10 cellular contexts compared by ENCODE assay signal in genomic region chr17:75090871-75091854, GRCh38. TPM values are rescaled to one million over a fixed set of nuclear protein-coding genes. Genes with fewer than 3 reads are reported as not detected.
DNase-seq lines count a peak whose midpoint lies in the region; ATAC-seq and TF ChIP-seq lines count a peak whose summit lies in the region.
"Had no signal": no experiment of that assay in that cellular context is flagged by ENCODE, and none has a peak within 500 bp of the region (broad histone marks: within the 10 kb centered on the region; RNA-seq: fewer than 3 reads in every experiment).

No MANE protein-coding gene starts in this region.

- no peaks in the 10 kb centered on the region for H3K9me3 Mint-ChIP-seq in CD4-positive, alpha-beta T cell
- no peaks in the 10 kb centered on the region for H3K9me3 Mint-ChIP-seq in activated CD8-positive, alpha-beta memory T cell treated with anti-CD3 and anti-CD28 coated beads, Interleukin-2, amount 10 ng/mL, durations not matched to agents 7 days and 5 days (ENCODE audit: low read depth)

- H3K27me3 ChIP-seq in CD4-positive, alpha-beta T cell (ENCODE audit: control insufficient read depth, insufficient read depth, low read length), result no peaks in the 10 kb centered on the region
- H3K27me3 ChIP-seq in mesenchymal stem cell (ENCODE audit: control insufficient read depth in 1 of 2, insufficient read depth in 1 of 2, low read length in 2 of 2), result no peaks in the 10 kb centered on the region

- WGBS in mesenchymal stem cell, result 74% methylated on average over 19 of the region's 19 CpGs

- H2AFZ ChIP-seq in mesenchymal stem cell (ENCODE audit: low read depth, low read length), result no peak overlapping the region

- no peak overlapping the region for H3K4me2 ChIP-seq in mesenchymal stem cell (ENCODE audit: low read length, poor library complexity, severe bottlenecking)

- H4K8ac ChIP-seq in mesenchymal stem cell (ENCODE audit: low read length), result peak overlapping the region; percentile 66

- H3K14ac ChIP-seq in mesenchymal stem cell (ENCODE audit: low read length in 2 of 2), result peak overlapping the region in 1 of 2 experiments; percentile 89

- H3K79me1 ChIP-seq in mesenchymal stem cell (replicated peaks; ENCODE audit: low read length, poor library complexity, severe bottlenecking), result peaks cover 11% of the 10 kb centered on the region

- DNase-seq in CD4-positive, alpha-beta T cell, result no peak
- peak; percentile 46 for DNase-seq in amniotic epithelial cell (ENCODE audit: low read depth)
- no peak for DNase-seq in mesenchymal stem cell
- DNase-seq in stimulated activated CD4-positive, alpha-beta T cell treated with anti-CD3 and anti-CD28 coated beads, Interleukin-1b, Interleukin-23, amount 100 ng/mL, for 48 hours, result no peak
- no peak for DNase-seq in activated CD8-positive, alpha-beta memory T cell treated with anti-CD3 and anti-CD28 coated beads, Interleukin-2, amount 10 ng/mL, durations not matched to agents 7 days and 5 days
- DNase-seq in NCI-H446 treated with DMSO at 0.1 percent for 48 hours (lab: John Stamatoyannopoulos, UW), result no peak
- DNase-seq: NCI-H446; stimulated activated naive CD8-positive, alpha-beta T cell treated with anti-CD3 and anti-CD28 coated beads, Interleukin-15, Interleukin-2, amounts not matched to agents 100 U/mL and 50 U/mL, for 24 hours had no signal

- peak overlapping the region; percentile 57 to 59 for H3K18ac ChIP-seq in mesenchymal stem cell (ENCODE audit: low read depth in 1 of 2, low read length in 2 of 2)

- no peaks in the 10 kb centered on the region for H3K9me3 ChIP-seq in CD4-positive, alpha-beta T cell (ENCODE audit: control insufficient read depth, low read length)
- H3K9me3 ChIP-seq in mesenchymal stem cell (ENCODE audit: control insufficient read depth, low read length), result no peaks in the 10 kb centered on the region

- H3K9ac ChIP-seq in mesenchymal stem cell (ENCODE audit: low read length), result peak overlapping the region; percentile 36

- no peaks in the 10 kb centered on the region for H3K36me3 Mint-ChIP-seq in CD4-positive, alpha-beta T cell (ENCODE audit: low read depth)
- no peaks in the 10 kb centered on the region for H3K36me3 Mint-ChIP-seq in activated CD8-positive, alpha-beta memory T cell treated with anti-CD3 and anti-CD28 coated beads, Interleukin-2, amount 10 ng/mL, durations not matched to agents 7 days and 5 days

- H3K23ac ChIP-seq in mesenchymal stem cell (ENCODE audit: low read length in 2 of 2), result no peak overlapping the region

- no peaks in the 10 kb centered on the region for H3K27me3 Mint-ChIP-seq in CD4-positive, alpha-beta T cell
- no peaks in the 10 kb centered on the region for H3K27me3 Mint-ChIP-seq in activated CD8-positive, alpha-beta memory T cell treated with anti-CD3 and anti-CD28 coated beads, Interleukin-2, amount 10 ng/mL, durations not matched to agents 7 days and 5 days

- H3K4me3 Mint-ChIP-seq in CD4-positive, alpha-beta T cell, result no peak overlapping the region
- H3K4me3 Mint-ChIP-seq in activated CD8-positive, alpha-beta memory T cell treated with anti-CD3 and anti-CD28 coated beads, Interleukin-2, amount 10 ng/mL, durations not matched to agents 7 days and 5 days, result no peak overlapping the region

- intact Hi-C loops in CD4-positive, alpha-beta T cell (cut with DNase I, micrococcal nuclease), result no loop called here

- H2BK5ac ChIP-seq in mesenchymal stem cell (ENCODE audit: low read depth, low read length, poor library complexity, severe bottlenecking), result no peak overlapping the region

- H3K4me1 Mint-ChIP-seq in CD4-positive, alpha-beta T cell (ENCODE audit: low read depth), result peaks cover 48% of the 10 kb centered on the region
- H3K4me1 Mint-ChIP-seq in activated CD8-positive, alpha-beta memory T cell treated with anti-CD3 and anti-CD28 coated beads, Interleukin-2, amount 10 ng/mL, durations not matched to agents 7 days and 5 days, result peaks cover 20% of the 10 kb centered on the region

- H3K36me3 ChIP-seq in mesenchymal stem cell (ENCODE audit: control insufficient read depth in 1 of 2, insufficient read depth in 2 of 2, low read depth in 1 of 2, low read length in 2 of 2), result peaks cover 0 to 18% of the 10 kb centered on the region in 2 experiments

- peaks cover 57% of the 10 kb centered on the region for H3K4me1 ChIP-seq in mesenchymal stem cell (ENCODE audit: control insufficient read depth, insufficient read depth, low read depth, low read length)

- no peak overlapping the region for H2BK120ac ChIP-seq in mesenchymal stem cell (ENCODE audit: low read depth, low read length)

- ATAC-seq in CD4-positive, alpha-beta T cell (ENCODE audit: poor library complexity), result no peak
- ATAC-seq in activated CD8-positive, alpha-beta memory T cell treated with anti-CD3 and anti-CD28 coated beads, Interleukin-2, amount 10 ng/mL, durations not matched to agents 7 days and 5 days, result no peak
- ATAC-seq: activated CD4-positive, CD25-positive, alpha-beta regulatory T cell treated with anti-CD3 and anti-CD28 coated beads, Interleukin-2, amount 50 U/mL, for 24 hours; stimulated activated naive CD8-positive, alpha-beta T cell treated with anti-CD3 and anti-CD28 coated beads, Interleukin-15, Interleukin-2, amounts not matched to agents 100 U/mL and 50 U/mL, for 24 hours had no signal

- H2BK12ac ChIP-seq in mesenchymal stem cell (ENCODE audit: low read length in 2 of 2), result peak overlapping the region in 1 of 2 experiments; percentile 64

- TF ChIP-seq CTCF in CD4-positive, alpha-beta T cell (IDR thresholded peaks at IDR 0.05), result no peak

- peak overlapping the region; percentile 44 for H4K91ac ChIP-seq in mesenchymal stem cell (ENCODE audit: low read length)

- no peak overlapping the region for H3K27ac ChIP-seq in CD4-positive, alpha-beta T cell (ENCODE audit: low read depth, low read length)
- H3K27ac ChIP-seq in mesenchymal stem cell (ENCODE audit: low read length, poor library complexity, severe bottlenecking), result no peak overlapping the region
- H3K27ac ChIP-seq: C4-2B had no signal

- peak overlapping the region; percentile 24 to 78 for H3K4ac ChIP-seq in mesenchymal stem cell (ENCODE audit: low read depth in 1 of 2, low read length in 2 of 2)

- CTCF ChIA-PET in CD4-positive, alpha-beta T cell (lab: Charles Lee), result no interaction called here
- CTCF ChIA-PET in activated CD8-positive, alpha-beta memory T cell treated with anti-CD3 and anti-CD28 coated beads, Interleukin-2, amount 10 ng/mL, durations not matched to agents 7 days and 5 days (lab: Charles Lee), result interaction anchor here (1.0 kb wide), 1 partner anchor 15 kb away, joined by 4 read pairs; no protein-coding TSS in a partner anchor

- POLR2A ChIA-PET in CD4-positive, alpha-beta T cell (lab: Charles Lee), result no interaction called here

- peak overlapping the region; percentile 87 for H3K27ac Mint-ChIP-seq in CD4-positive, alpha-beta T cell
- no peak overlapping the region for H3K27ac Mint-ChIP-seq in activated CD8-positive, alpha-beta memory T cell treated with anti-CD3 and anti-CD28 coated beads, Interleukin-2, amount 10 ng/mL, durations not matched to agents 7 days and 5 days

- peak overlapping the region; percentile 50 for H2AK5ac ChIP-seq in mesenchymal stem cell (ENCODE audit: low read length, severe bottlenecking)

- peak overlapping the region in 1 of 2 experiments; percentile 56 for H3K4me3 ChIP-seq in mesenchymal stem cell (ENCODE audit: insufficient read depth in 1 of 2, low read depth in 1 of 2, low read length in 2 of 2)

- H2BK15ac ChIP-seq in mesenchymal stem cell (ENCODE audit: low read depth, poor library complexity, severe bottlenecking), result peak overlapping the region; percentile 2

RNA-seq across cellular contexts. Expression of gene SLC16A5, which starts 3.4 kb away (rescaled TPM):
- 10 to 100 TPM in 1 of 2 experiments, 1 to 10 TPM in 1; 9.2 to 11.0 TPM for total RNA-seq in CD4-positive, alpha-beta T cell
- polyA plus RNA-seq in mesenchymal stem cell (2013, experiment 1 of 2), result 12.9 TPM
- 12.0 TPM for polyA plus RNA-seq in mesenchymal stem cell (2013, experiment 2 of 2)
- 1 to 10 TPM; 2.3 to 3.2 TPM for total RNA-seq in activated CD8-positive, alpha-beta memory T cell treated with anti-CD3 and anti-CD28 coated beads, Interleukin-2, amount 10 ng/mL, durations not matched to agents 7 days and 5 days

RNA-seq across cellular contexts. Expression of gene ARMC7, which starts 18.6 kb away (rescaled TPM):
- total RNA-seq in CD4-positive, alpha-beta T cell, result 1 to 10 TPM; 4.1 to 4.8 TPM
- polyA plus RNA-seq in mesenchymal stem cell (2013, experiment 1 of 2), result 6.8 TPM
- 6.8 TPM for polyA plus RNA-seq in mesenchymal stem cell (2013, experiment 2 of 2)
- 10 to 100 TPM; 13.5 to 14.5 TPM for total RNA-seq in activated CD8-positive, alpha-beta memory T cell treated with anti-CD3 and anti-CD28 coated beads, Interleukin-2, amount 10 ng/mL, durations not matched to agents 7 days and 5 days

RNA-seq across cellular contexts. Expression of gene NT5C, which starts 40.4 kb away (rescaled TPM):
- 10 to 100 TPM; 14.1 to 16.1 TPM for total RNA-seq in CD4-positive, alpha-beta T cell
- 52.5 TPM for polyA plus RNA-seq in mesenchymal stem cell (2013, experiment 1 of 2)
- polyA plus RNA-seq in mesenchymal stem cell (2013, experiment 2 of 2), result 56.2 TPM
- total RNA-seq in activated CD8-positive, alpha-beta memory T cell treated with anti-CD3 and anti-CD28 coated beads, Interleukin-2, amount 10 ng/mL, durations not matched to agents 7 days and 5 days, result 10 to 100 TPM; 65.2 to 73.1 TPM

RNA-seq across cellular contexts. Expression of gene KCTD2, which starts 44.1 kb away (rescaled TPM):
- 10 to 100 TPM; 26.1 to 28.0 TPM for total RNA-seq in CD4-positive, alpha-beta T cell
- polyA plus RNA-seq in mesenchymal stem cell (2013, experiment 1 of 2), result 11.7 TPM
- 11.8 TPM for polyA plus RNA-seq in mesenchymal stem cell (2013, experiment 2 of 2)
- total RNA-seq in activated CD8-positive, alpha-beta memory T cell treated with anti-CD3 and anti-CD28 coated beads, Interleukin-2, amount 10 ng/mL, durations not matched to agents 7 days and 5 days, result 10 to 100 TPM; 16.8 to 19.1 TPM

RNA-seq across cellular contexts. Expression of gene ATP5PD, which starts 44.4 kb away (rescaled TPM):
- 100 to 1,000 TPM in 1 of 2 experiments, 10 to 100 TPM in 1; 98.5 to 112 TPM for total RNA-seq in CD4-positive, alpha-beta T cell
- 488 TPM for polyA plus RNA-seq in mesenchymal stem cell (2013, experiment 1 of 2)
- polyA plus RNA-seq in mesenchymal stem cell (2013, experiment 2 of 2), result 495 TPM
- total RNA-seq in activated CD8-positive, alpha-beta memory T cell treated with anti-CD3 and anti-CD28 coated beads, Interleukin-2, amount 10 ng/mL, durations not matched to agents 7 days and 5 days, result 100 to 1,000 TPM; 188 to 210 TPM
